8 cellular contexts compared by ENCODE assay signal in the genomic region with DNA sequence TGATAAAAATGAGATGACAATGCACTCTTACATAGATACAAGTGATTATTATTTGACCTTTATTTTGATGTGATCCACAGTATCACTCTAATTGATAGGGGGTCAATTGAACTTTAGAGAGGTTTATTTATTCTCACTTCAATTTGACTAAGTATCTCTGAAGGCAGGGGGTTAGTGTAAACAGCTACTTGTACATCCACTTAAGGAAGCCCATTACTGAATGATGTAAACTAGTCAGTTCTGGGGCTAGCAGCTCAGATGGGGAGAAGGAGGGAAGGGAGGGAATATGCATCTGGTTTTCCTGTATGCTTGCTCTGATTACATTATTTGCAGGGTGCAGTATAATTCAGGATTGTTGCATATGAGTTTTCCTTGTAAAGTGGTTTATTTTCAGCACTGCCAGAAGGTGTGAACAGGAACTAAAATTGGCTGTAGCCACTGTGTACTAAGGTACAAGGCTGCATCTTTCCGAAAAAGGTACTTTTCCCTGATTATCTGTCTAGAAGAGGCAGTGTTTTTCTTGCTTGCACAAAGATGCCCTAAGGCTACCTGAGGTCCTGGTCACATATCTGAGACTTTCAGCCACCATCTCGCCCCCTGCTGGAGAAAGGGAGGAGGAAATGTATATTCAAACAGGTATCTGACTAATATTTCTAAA. TPM values are rescaled to one million over a fixed set of nuclear protein-coding genes. Genes with fewer than 3 reads are reported as not detected.
DNase-seq lines count a peak whose midpoint lies in the region; ATAC-seq and TF ChIP-seq lines count a peak whose summit lies in the region.

No MANE protein-coding gene starts in this region.

- no peaks in the 10 kb centered on the region for H3K9me2 ChIP-seq in Loucy (replicated peaks; ENCODE audit: low read depth, low read length)

- no peak overlapping the region for H3K27ac Mint-ChIP-seq in osteocyte (ENCODE audit: unreplicated experiment)

- no peak overlapping the region for H2AFZ ChIP-seq in Loucy (ENCODE audit: low read length)

- peaks cover 30% of the 10 kb centered on the region for H3K4me1 Mint-ChIP-seq in osteocyte (ENCODE audit: unreplicated experiment)

- peak; percentile 91 for TF ChIP-seq CTCF in Loucy (conservative IDR thresholded peaks at IDR 0.05; ENCODE audit: low read length)
- peak; percentile 64 for TF ChIP-seq CTCF in osteocyte (IDR thresholded peaks at IDR 0.05)

- no peak overlapping the region for H3K4me3 ChIP-seq in Loucy (ENCODE audit: low read length, poor library complexity, severe bottlenecking)

- H4K20me1 ChIP-seq in Loucy (ENCODE audit: insufficient read depth, low read length, poor library complexity, severe bottlenecking): no peaks in the 10 kb centered on the region

- H3K9me3 ChIP-seq in Loucy (ENCODE audit: insufficient read depth, low read depth, low read length): no peaks in the 10 kb centered on the region

- TF ChIP-seq POLR2A in erythroblast (IDR thresholded peaks at IDR 0.05; ENCODE audit: low read length) (no peak), GM18505 (IDR thresholded peaks at IDR 0.05; ENCODE audit: borderline replicate concordance, extremely low read depth, insufficient read depth, insufficient read length) (no peak)

- no peak for ATAC-seq in GM21367 (IDR thresholded peaks at IDR 0.05; ENCODE audit: unreplicated experiment)
- no peak for ATAC-seq in GM18505 (IDR thresholded peaks at IDR 0.05; ENCODE audit: unreplicated experiment)

- no peak overlapping the region for H3K9ac ChIP-seq in Loucy (ENCODE audit: low read depth, low read length, poor library complexity, severe bottlenecking)

- H3K4me3 Mint-ChIP-seq in osteocyte (ENCODE audit: unreplicated experiment): no peak overlapping the region

- DNase-seq in SKM-1 treated with dmso at 0.1 percent for 144 hours (lab: John Stamatoyannopoulos, UW; ENCODE audit: unreplicated experiment) (peak; percentile 13), SKM-1 (lab: John Stamatoyannopoulos, UW; ENCODE audit: unreplicated experiment) (no peak), erythroblast (lab: John Stamatoyannopoulos, UW) (peak; percentile 72 to 85), osteocyte (ENCODE audit: extremely low spot score, unreplicated experiment) (no peak)
- peak; percentile 32 for DNase-seq in activated CD4-positive, alpha-beta T cell treated with anti-CD3 and anti-CD28 coated beads, Interleukin-2, amount 50 U/mL, for 1 hour

- no peak overlapping the region for H3K4me2 ChIP-seq in Loucy (ENCODE audit: low read depth, low read length, poor library complexity, severe bottlenecking)

- H3K4me1 ChIP-seq in Loucy (ENCODE audit: insufficient read depth, low read length, poor library complexity, severe bottlenecking): peaks cover 4% of the 10 kb centered on the region

- H3K36me3 ChIP-seq in Loucy (ENCODE audit: insufficient read depth, low read length): no peaks in the 10 kb centered on the region

- H3K9me3 Mint-ChIP-seq in osteocyte (ENCODE audit: unreplicated experiment): peaks cover 10% of the 10 kb centered on the region

- peaks cover 10% of the 10 kb centered on the region for H3K79me2 ChIP-seq in Loucy (ENCODE audit: insufficient read depth, low read length)

- H3K36me3 Mint-ChIP-seq in osteocyte (ENCODE audit: unreplicated experiment): peaks cover 28% of the 10 kb centered on the region

- no peaks in the 10 kb centered on the region for H3F3A ChIP-seq in Loucy (ENCODE audit: low read depth)

- H3K27me3 ChIP-seq in Loucy (ENCODE audit: insufficient read depth, low read length, poor library complexity, severe bottlenecking): no peaks in the 10 kb centered on the region

- H3K27me3 Mint-ChIP-seq in osteocyte (ENCODE audit: unreplicated experiment): no peaks in the 10 kb centered on the region

RNA-seq across cellular contexts. Expression of a gene that starts 51.2 kb away (rescaled TPM):
- total RNA-seq in osteocyte: 45.5 and 57.7 TPM in 2 replicates

RNA-seq across cellular contexts. Expression of a gene that starts 51.3 kb away (rescaled TPM):
- total RNA-seq in osteocyte: 9.4 and 10.4 TPM in 2 replicates

Comparison
In these comparisons a context has a peak if more than half of its experiments do, and no peak if none do; other contexts are left out.
1. DNase-seq: peak in SKM-1 treated with dmso at 0.1 percent for 144 hours (single experiment), activated CD4-positive, alpha-beta T cell treated with anti-CD3 and anti-CD28 coated beads, Interleukin-2, amount 50 U/mL, for 1 hour (single experiment) and erythroblast (2 of 2); none in SKM-1 (single experiment) and osteocyte (single experiment).